Comparison of ENCODE assay signal across 8 cellular contexts in the genomic region with DNA sequence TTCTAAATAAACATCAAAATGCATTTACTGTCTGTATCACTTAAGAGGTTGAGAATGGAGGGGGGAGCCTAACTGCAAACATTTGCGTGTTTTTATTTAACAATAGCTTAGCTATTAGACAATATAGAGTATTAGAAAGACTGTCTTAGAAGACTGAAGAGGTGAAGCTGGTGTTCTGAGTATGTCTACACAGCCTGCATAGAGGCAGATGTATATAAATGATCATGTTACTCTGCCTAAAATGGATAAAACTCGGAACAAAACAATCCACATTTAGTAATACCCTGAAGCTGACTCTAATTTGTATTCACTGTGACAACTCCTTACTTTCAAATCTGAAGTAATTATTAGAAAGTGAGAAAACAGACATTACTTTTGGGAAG.
DNase-seq lines count a peak whose midpoint lies in the region; ATAC-seq lines count a peak whose summit lies in the region.

No MANE protein-coding gene starts in this region.

- peak overlapping the region; percentile 88 to 95 for H3K27ac Mint-ChIP-seq in T-cell
- peak overlapping the region; percentile 60 to 98 (median 94) for H3K27ac Mint-ChIP-seq in naive B cell

- CTCF ChIA-PET in T-cell (lab: Charles Lee): interaction anchor here (0.5 to 1.9 kb wide), 14 partner anchors 10 to 231 kb away, joined by 3 to 6 read pairs (median 4); no protein-coding TSS in a partner anchor

- peaks cover 46 to 66% (median 65%) of the 10 kb centered on the region in 3 donors for H3K4me1 Mint-ChIP-seq in T-cell
- H3K4me1 Mint-ChIP-seq in naive B cell: peaks cover 6 to 12% (median 7%) of the 10 kb centered on the region in 3 donors

- H3K27me3 Mint-ChIP-seq in T-cell: no peaks in the 10 kb centered on the region
- no peaks in the 10 kb centered on the region for H3K27me3 Mint-ChIP-seq in naive B cell

- H3K36me3 Mint-ChIP-seq in T-cell (peaks cover 8% of the 10 kb centered on the region), naive B cell (no peaks in the 10 kb centered on the region)

- POLR2A ChIA-PET in T-cell (lab: Charles Lee): interaction anchor here in 1 of 2 donors (0.5 to 1.9 kb wide), 12 partner anchors 11 to 740 kb away, joined by 3 to 12 read pairs (median 4); a partner anchor contains a TSS

- H3K4me3 Mint-ChIP-seq in T-cell (peak overlapping the region; percentile 69 to 75 (median 72)), naive B cell (peak overlapping the region in 2 of 8 donors; percentile 28 to 56)

- DNase-seq in T-cell: no peak
- no peak for DNase-seq in naive B cell
- DNase-seq in SKM-1 treated with dmso at 0.1 percent for 144 hours (lab: John Stamatoyannopoulos, UW; ENCODE audit: unreplicated experiment): no peak
- no peak for DNase-seq in DMS79 (lab: John Stamatoyannopoulos, UW)

- H3K9me3 Mint-ChIP-seq in T-cell: no peaks in the 10 kb centered on the region
- no peaks in the 10 kb centered on the region for H3K9me3 Mint-ChIP-seq in naive B cell

- ATAC-seq in GM18907 (IDR thresholded peaks at IDR 0.05; ENCODE audit: unreplicated experiment) (peak; percentile 22), HG02840 (IDR thresholded peaks at IDR 0.05; ENCODE audit: low FRiP score, unreplicated experiment) (peak; percentile 11), T-cell (replicated peaks in 1 of 4) (peak in 1 of 4 experiments; percentile 4), naive B cell (ENCODE audit: low read depth in 2 of 2) (no peak), GM19397 (IDR thresholded peaks at IDR 0.05; ENCODE audit: unreplicated experiment) (no peak), GM21529 (IDR thresholded peaks at IDR 0.05; ENCODE audit: unreplicated experiment) (no peak)

Comparison
In these comparisons a context has a peak if more than half of its experiments do, and no peak if none do; other contexts are left out.
1. ATAC-seq: peak in GM18907 (single experiment) and HG02840 (single experiment); none in naive B cell (0 of 2), GM19397 (single experiment) and GM21529 (single experiment).